ENCODE assay signal across 18 cellular contexts in genomic region chr15:32794973-32795372, GRCh38.
A peak's percentile ranks its signal among the peaks of the same experiment; 100 is the strongest.
DNase-seq lines count a peak whose midpoint lies in the region; ATAC-seq and TF ChIP-seq lines count a peak whose summit lies in the region.
"Had no signal": no experiment of that assay in that cellular context is flagged by ENCODE, and none has a peak within 500 bp of the region (broad histone marks: within the 10 kb centered on the region; RNA-seq: fewer than 3 reads in every experiment).

No MANE protein-coding gene starts in this region.

- no peak overlapping the region for H3K4me3 Mint-ChIP-seq in activated CD4-positive, alpha-beta T cell treated with anti-CD3 and anti-CD28 coated beads for 36 hours

- peaks cover 2% of the 10 kb centered on the region for H3K27me3 Mint-ChIP-seq in activated CD4-positive, alpha-beta T cell treated with anti-CD3 and anti-CD28 coated beads for 36 hours

- H3K4me3 ChIP-seq in adipocyte (ENCODE audit: low read length): no peak overlapping the region
- no peak overlapping the region for H3K4me3 ChIP-seq in left lung
- H3K4me3 ChIP-seq: SJCRH30 had no signal

- TF ChIP-seq CTCF in left lung (IDR thresholded peaks at IDR 0.05): no peak
- no peak for TF ChIP-seq CTCF in GM13977 (IDR thresholded peaks at IDR 0.05; ENCODE audit: extremely low read depth, insufficient read depth, missing control alignments)

- H3K9ac ChIP-seq in adipocyte (ENCODE audit: low read length): no peak overlapping the region

- no peaks in the 10 kb centered on the region for H3K9me3 ChIP-seq in adipocyte (ENCODE audit: control insufficient read depth, low read length)
- no peaks in the 10 kb centered on the region for H3K9me3 ChIP-seq in left lung
- H3K9me3 ChIP-seq: SJCRH30 had no signal

- H3K4me1 ChIP-seq in adipocyte (ENCODE audit: control insufficient read depth, insufficient read depth, low read length) (no peaks in the 10 kb centered on the region), left lung (no peaks in the 10 kb centered on the region)

- POLR2A ChIA-PET in activated CD4-positive, alpha-beta T cell treated with anti-CD3 and anti-CD28 coated beads for 36 hours (lab: Charles Lee): no interaction called here

- in situ Hi-C loops in GM13977 (cut with MboI; ENCODE audit: low pct_unique_long_range_greater_than_20kb, low sequenced_read_pairs, unreplicated experiment): no loop called here

- TF ChIP-seq EP300 in Ishikawa (IDR thresholded peaks at IDR 0.05; ENCODE audit: borderline replicate concordance): no peak

- DNase-seq in EL: peak; percentile 16
- DNase-seq in adipocyte (ENCODE audit: low read depth): peak; percentile 15
- no peak for DNase-seq in left lung
- no peak for DNase-seq in posterior cingulate gyrus
- no peak for DNase-seq in activated CD4-positive, alpha-beta T cell treated with anti-CD3 and anti-CD28 coated beads for 36 hours
- DNase-seq in OCI-M1 (lab: John Stamatoyannopoulos, UW): no peak
- no peak for DNase-seq in GM13977 (ENCODE audit: low spot score)
- DNase-seq: DND-41; Karpas-422; NCI-H1417 treated with DMSO at 0.1 percent for 48 hours; NCI-H1930; NCI-H2171 treated with DMSO at 0.1 percent for 48 hours; NCI-H446 treated with DMSO at 0.1 percent for 48 hours; NK-92 treated with Interleukin-12 subunit alpha and Interleukin-12 subunit beta, amount 100 ng/mL, for 24 hours had no signal

- ATAC-seq in left lung: peak; percentile 62
- ATAC-seq in activated CD4-positive, alpha-beta T cell treated with anti-CD3 and anti-CD28 coated beads for 36 hours: no peak

- intact Hi-C loops in left lung (cut with DNase I): no loop called here
- intact Hi-C loops in posterior cingulate gyrus (cut with DNase I): no loop called here
- intact Hi-C loops in activated CD4-positive, alpha-beta T cell treated with anti-CD3 and anti-CD28 coated beads for 36 hours (cut with DNase I, micrococcal nuclease): no loop called here

- H3K4me1 Mint-ChIP-seq in activated CD4-positive, alpha-beta T cell treated with anti-CD3 and anti-CD28 coated beads for 36 hours: no peaks in the 10 kb centered on the region

- H3K27ac ChIP-seq in left lung: no peak overlapping the region
- H3K27ac ChIP-seq: C4-2B, RWPE1, SJCRH30 had no signal

- H3K27me3 ChIP-seq in adipocyte (replicated peaks; ENCODE audit: control insufficient read depth, insufficient read depth, low read length): no peaks in the 10 kb centered on the region
- no peaks in the 10 kb centered on the region for H3K27me3 ChIP-seq in left lung
- H3K27me3 ChIP-seq: SJCRH30 had no signal

- H3K27ac Mint-ChIP-seq in activated CD4-positive, alpha-beta T cell treated with anti-CD3 and anti-CD28 coated beads for 36 hours: no peak overlapping the region

- CTCF ChIA-PET in activated CD4-positive, alpha-beta T cell treated with anti-CD3 and anti-CD28 coated beads for 36 hours (lab: Charles Lee): no interaction called here

- no peaks in the 10 kb centered on the region for H3K9me3 Mint-ChIP-seq in activated CD4-positive, alpha-beta T cell treated with anti-CD3 and anti-CD28 coated beads for 36 hours (ENCODE audit: low read depth)

- TF ChIP-seq RAD21 in Ishikawa (IDR thresholded peaks at IDR 0.05; ENCODE audit: low read depth): no peak

- H3K36me3 ChIP-seq in adipocyte (ENCODE audit: control insufficient read depth, insufficient read depth, low read length, severe bottlenecking) (no peaks in the 10 kb centered on the region), left lung (peaks cover 0 to 13% of the 10 kb centered on the region in 2 donors)

- H3K36me3 Mint-ChIP-seq in activated CD4-positive, alpha-beta T cell treated with anti-CD3 and anti-CD28 coated beads for 36 hours (ENCODE audit: low read depth): no peaks in the 10 kb centered on the region

TF ChIP-seq in Ishikawa, 13 proteins besides CTCF, POLR2A, EP300 and RAD21:
- TF ChIP-seq CEBPB (IDR thresholded peaks at IDR 0.05): peak; percentile 62
- TF ChIP-seq CREB1 (IDR thresholded peaks at IDR 0.05; ENCODE audit: low read depth): no peak

Comparison
In these comparisons a context has a peak if more than half of its experiments do, and no peak if none do; other contexts are left out.
1. DNase-seq: peak in EL (single experiment) and adipocyte (single experiment); none in left lung (0 of 2), posterior cingulate gyrus (0 of 10), activated CD4-positive, alpha-beta T cell treated with anti-CD3 and anti-CD28 coated beads for 36 hours (single experiment), OCI-M1 (single experiment) and GM13977 (single experiment).